ENCODE assay signal across 14 cellular contexts in genomic region chr14:55771242-55772025, GRCh38.
"Had no signal": no experiment of that assay in that cellular context is flagged by ENCODE, and none has a peak within 500 bp of the region (broad histone marks: within the 10 kb centered on the region; RNA-seq: fewer than 3 reads in every experiment).

No MANE protein-coding gene starts in this region.

- H3K9me3 ChIP-seq: psoas muscle, suprapubic skin, tibial artery, upper lobe of right lung, vagina had no signal

- H3K9me3 Mint-ChIP-seq: nephron progenitor cell had no signal

- H3K4me1 ChIP-seq: parathyroid adenoma, psoas muscle, tibial artery, upper lobe of right lung, vagina had no signal

- H3K36me3 ChIP-seq: suprapubic skin, tibial artery, upper lobe of right lung, vagina had no signal

- ATAC-seq: naive thymus-derived CD4-positive, alpha-beta T cell; psoas muscle; upper lobe of right lung had no signal

- DNase-seq: effector CD8-positive, alpha-beta T cell; immature natural killer cell; naive thymus-derived CD4-positive, alpha-beta T cell; nephron progenitor cell; psoas muscle; stimulated activated CD4-positive, alpha-beta T cell treated with anti-CD3 and anti-CD28 coated beads, Interleukin-2, amount 100 ng/mL, for 48 hours; stimulated activated naive CD4-positive, alpha-beta T cell treated with Interleukin-2 at 50 U/mL for 16 hours; tibial artery; upper lobe of right lung had no signal

- H3K27ac ChIP-seq: coronary artery, parathyroid adenoma, psoas muscle, suprapubic skin, tibial artery, upper lobe of right lung, vagina had no signal

- H3K27me3 ChIP-seq: suprapubic skin, tibial artery, upper lobe of right lung, vagina had no signal

- H3K4me3 ChIP-seq: coronary artery, psoas muscle, smooth muscle cell, suprapubic skin, tibial artery, upper lobe of right lung, vagina had no signal

- H3K27ac Mint-ChIP-seq: naive thymus-derived CD4-positive, alpha-beta T cell; nephron progenitor cell had no signal
